1 cellular context compared by ENCODE assay signal in the genomic region with DNA sequence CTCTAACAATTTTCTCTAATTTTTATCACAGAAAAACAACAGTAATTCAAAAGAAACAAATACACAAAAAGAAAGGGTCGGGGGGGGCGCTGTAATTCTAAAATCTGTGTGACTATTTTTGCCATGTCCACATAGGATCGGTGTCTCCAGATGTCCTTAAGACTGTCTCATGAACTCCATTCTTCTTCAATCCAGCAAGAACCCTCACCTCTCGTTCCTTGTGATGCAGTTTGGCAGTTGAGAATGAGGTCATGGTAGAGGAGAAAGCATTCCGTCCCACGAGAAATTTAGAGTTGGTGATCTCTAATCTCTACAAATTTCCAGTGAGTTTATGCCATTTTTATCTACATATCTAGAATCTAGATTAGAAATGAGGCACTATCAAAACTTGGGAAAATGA.
TF ChIP-seq lines count a peak whose summit lies in the region.

No MANE protein-coding gene starts in this region.

TF ChIP-seq in IMR-90, 13 proteins besides CTCF, POLR2A, EP300 and RAD21 (continued from another document):
- TF ChIP-seq, protein P1, sequence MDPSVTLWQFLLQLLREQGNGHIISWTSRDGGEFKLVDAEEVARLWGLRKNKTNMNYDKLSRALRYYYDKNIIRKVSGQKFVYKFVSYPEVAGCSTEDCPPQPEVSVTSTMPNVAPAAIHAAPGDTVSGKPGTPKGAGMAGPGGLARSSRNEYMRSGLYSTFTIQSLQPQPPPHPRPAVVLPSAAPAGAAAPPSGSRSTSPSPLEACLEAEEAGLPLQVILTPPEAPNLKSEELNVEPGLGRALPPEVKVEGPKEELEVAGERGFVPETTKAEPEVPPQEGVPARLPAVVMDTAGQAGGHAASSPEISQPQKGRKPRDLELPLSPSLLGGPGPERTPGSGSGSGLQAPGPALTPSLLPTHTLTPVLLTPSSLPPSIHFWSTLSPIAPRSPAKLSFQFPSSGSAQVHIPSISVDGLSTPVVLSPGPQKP (IDR thresholded peaks at IDR 0.05; ENCODE audit: borderline replicate concordance, low read depth, low read length) = no peak
- TF ChIP-seq MAZ (IDR thresholded peaks at IDR 0.05; ENCODE audit: borderline replicate concordance, low read depth, low read length) = no peak
- TF ChIP-seq CHD1 (IDR thresholded peaks at IDR 0.05; ENCODE audit: low read depth, low read length) = no peak
- TF ChIP-seq, protein P2, sequence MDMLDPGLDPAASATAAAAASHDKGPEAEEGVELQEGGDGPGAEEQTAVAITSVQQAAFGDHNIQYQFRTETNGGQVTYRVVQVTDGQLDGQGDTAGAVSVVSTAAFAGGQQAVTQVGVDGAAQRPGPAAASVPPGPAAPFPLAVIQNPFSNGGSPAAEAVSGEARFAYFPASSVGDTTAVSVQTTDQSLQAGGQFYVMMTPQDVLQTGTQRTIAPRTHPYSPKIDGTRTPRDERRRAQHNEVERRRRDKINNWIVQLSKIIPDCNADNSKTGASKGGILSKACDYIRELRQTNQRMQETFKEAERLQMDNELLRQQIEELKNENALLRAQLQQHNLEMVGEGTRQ (IDR thresholded peaks at IDR 0.05; ENCODE audit: low read depth, low read length) = no peak
